ENCODE assay signal across 9 cellular contexts in genomic region chr4:76984127-76984526, GRCh38. TPM values are rescaled to one million over a fixed set of nuclear protein-coding genes. Genes with fewer than 3 reads are reported as not detected.
DNase-seq lines count a peak whose midpoint lies in the region; ATAC-seq and TF ChIP-seq lines count a peak whose summit lies in the region.
"Had no signal": no experiment of that assay in that cellular context is flagged by ENCODE, and none has a peak within 500 bp of the region (broad histone marks: within the 10 kb centered on the region; RNA-seq: fewer than 3 reads in every experiment).

No MANE protein-coding gene starts in this region.

- H3K4ac ChIP-seq in IMR-90 (ENCODE audit: low read depth, low read length) = peak overlapping the region; percentile 67; the same call in 1 of the 2 replicates

- WGBS in IMR-90 (ENCODE audit: extremely low coverage in 2 of 2, insufficient read length in 1 of 2), 2 experiments = no CpG with 5 or more reads among the region's 3 CpGs

- peaks cover 0 to 30% (median 19%) of the 10 kb centered on the region in 11 experiments; a peak in 18 of 22 replicates for H3K9me3 ChIP-seq in BLaER1 treated with 17β-estradiol and CSF1 and Interleukin-3, amounts not matched to agents 10 nM and 100 nM (replicated peaks in 1 of 11)
- H3K9me3 ChIP-seq in IMR-90 (ENCODE audit: control insufficient read depth, insufficient read depth, low read length) = no peaks in the 10 kb centered on the region

- H3K4me2 ChIP-seq in BLaER1 treated with 17β-estradiol and CSF1 and Interleukin-3, amounts not matched to agents 10 nM and 100 nM = peak overlapping the region; percentile 59 to 90 (median 65)
- H3K4me2 ChIP-seq in IMR-90 (ENCODE audit: low read depth, low read length) = peak overlapping the region; percentile 60

- TF ChIP-seq CTCF in IMR-90 (conservative IDR thresholded peaks at IDR 0.05; ENCODE audit: low read depth, low read length) (peak; percentile 50), nephron progenitor cell (IDR thresholded peaks at IDR 0.05) (no peak)

- peaks cover 33 to 83% (median 37%) of the 10 kb centered on the region in 10 experiments for H3K4me1 ChIP-seq in BLaER1 treated with 17β-estradiol and CSF1 and Interleukin-3, amounts not matched to agents 10 nM and 100 nM
- H3K4me1 ChIP-seq in IMR-90 (ENCODE audit: control insufficient read depth, insufficient read depth, low read length) = peaks cover 36% of the 10 kb centered on the region

- peak overlapping the region in 1 of 2 experiments; percentile 75; a peak in 2 of 4 replicates for H4K8ac ChIP-seq in IMR-90 (ENCODE audit: low read depth in 2 of 2, low read length in 2 of 2)

- no peaks in the 10 kb centered on the region for H3K9me3 Mint-ChIP-seq in central memory CD8-positive, alpha-beta T cell
- no peaks in the 10 kb centered on the region for H3K9me3 Mint-ChIP-seq in nephron progenitor cell
- H3K9me3 Mint-ChIP-seq: memory B cell had no signal

- H2AFZ ChIP-seq in IMR-90 (replicated peaks; ENCODE audit: low read length, poor library complexity) = no peak overlapping the region

- H2BK20ac ChIP-seq in IMR-90 (ENCODE audit: low read depth, low read length) = peak overlapping the region; percentile 43; the same call in 1 of the 2 replicates

- H3K27ac Mint-ChIP-seq in central memory CD8-positive, alpha-beta T cell (ENCODE audit: low read depth) = peak overlapping the region; percentile 23
- H3K27ac Mint-ChIP-seq in nephron progenitor cell = peak overlapping the region; percentile 88
- H3K27ac Mint-ChIP-seq: memory B cell had no signal

- BruUV-seq in IMR-90 (replicated peaks; lab: Mats Ljungman, UMichigan) = no TSS peak

- H3K79me1 ChIP-seq in IMR-90 (ENCODE audit: low read depth in 1 of 2, low read length in 2 of 2) = peaks cover 11 to 61% of the 10 kb centered on the region in 2 experiments

- ATAC-seq in GM19351 (IDR thresholded peaks at IDR 0.05; ENCODE audit: unreplicated experiment) = peak; percentile 69
- no peak for ATAC-seq in IMR-90 (ENCODE audit: low read depth)
- ATAC-seq in central memory CD8-positive, alpha-beta T cell (replicated peaks; ENCODE audit: extremely low read depth, poor library complexity, severe bottlenecking) = peak; percentile 57

- peak overlapping the region in 3 of 10 experiments; percentile 5 to 40 (median 12); a peak in 6 of 20 replicates for H3K4me3 ChIP-seq in BLaER1 treated with 17β-estradiol and CSF1 and Interleukin-3, amounts not matched to agents 10 nM and 100 nM
- H3K4me3 ChIP-seq in IMR-90 (ENCODE audit: insufficient read depth, low read depth, low read length) = no peak overlapping the region

- no peak overlapping the region for H2AK9ac ChIP-seq in IMR-90 (replicated peaks; ENCODE audit: low read depth, low read length, poor library complexity)

- H3K27ac ChIP-seq in BLaER1 treated with 17β-estradiol and CSF1 and Interleukin-3, amounts not matched to agents 10 nM and 100 nM = peak overlapping the region in 10 of 11 experiments; percentile 19 to 71 (median 37); a peak in 17 of 22 replicates
- H3K27ac ChIP-seq in IMR-90 (ENCODE audit: insufficient read depth, low read length) = peak overlapping the region; percentile 12

- no peak for TF ChIP-seq POLR2A in IMR-90 (IDR thresholded peaks at IDR 0.05; ENCODE audit: low read depth, low read length)

- H3K14ac ChIP-seq in IMR-90 (replicated peaks; ENCODE audit: low read depth, low read length) = 0 out of 2 replicates have a peak overlapping the region, but pooled peaks have one; percentile 31

- peak overlapping the region; percentile 26; the same call in 1 of the 2 replicates for H3K56ac ChIP-seq in IMR-90 (ENCODE audit: extremely low read depth, insufficient read depth, low read length)

- peaks cover 18% of the 10 kb centered on the region for H3K9me1 ChIP-seq in IMR-90 (ENCODE audit: insufficient read depth, low read length)

- H2BK5ac ChIP-seq in IMR-90 (ENCODE audit: low read depth, low read length, poor library complexity, severe bottlenecking) = peak overlapping the region; percentile 79

- H3K36me3 ChIP-seq in BLaER1 treated with 17β-estradiol and CSF1 and Interleukin-3, amounts not matched to agents 10 nM and 100 nM = peaks cover 0 to 63% (median 25%) of the 10 kb centered on the region in 11 experiments; a peak in 19 of 22 replicates
- H3K36me3 ChIP-seq in IMR-90 (ENCODE audit: control insufficient read depth, insufficient read depth, low read length) = peaks cover 3% of the 10 kb centered on the region

- POLR2A ChIA-PET in IMR-90 (lab: Charles Lee; ENCODE audit: unreplicated experiment) = no interaction called here

- TF ChIP-seq RAD21 in IMR-90 (IDR thresholded peaks at IDR 0.05; ENCODE audit: low read length) = peak; percentile 36

- peak overlapping the region; percentile 88; the same call in 1 of the 2 replicates for H2AK5ac ChIP-seq in IMR-90 (ENCODE audit: low read depth, low read length)

- peak overlapping the region; percentile 15; the same call in 1 of the 2 replicates for H2BK120ac ChIP-seq in IMR-90 (ENCODE audit: low read depth, low read length)

- no peaks in the 10 kb centered on the region for H3K27me3 Mint-ChIP-seq in central memory CD8-positive, alpha-beta T cell
- no peaks in the 10 kb centered on the region for H3K27me3 Mint-ChIP-seq in nephron progenitor cell (ENCODE audit: low read depth, poor library complexity)
- H3K27me3 Mint-ChIP-seq: memory B cell had no signal

- CTCF ChIA-PET in IMR-90 (lab: Yijun Ruan, JAX) = no interaction called here

- DNase-seq in IMR-90 (peak; percentile 69), nephron progenitor cell (no peak), NCI-H82 (lab: John Stamatoyannopoulos, UW) (no peak), posterior cingulate gyrus (no peak), GM03348 (ENCODE audit: low spot score) (no peak)
- no peak for DNase-seq in central memory CD8-positive, alpha-beta T cell (ENCODE audit: low spot score in 2 of 2)

- H3K9ac ChIP-seq in BLaER1 treated with 17β-estradiol and CSF1 and Interleukin-3, amounts not matched to agents 10 nM and 100 nM = peak overlapping the region in 3 of 11 experiments; percentile 17 to 51 (median 24); a peak in 2 of 22 replicates
- peak overlapping the region; percentile 24; the same call in 1 of the 2 replicates for H3K9ac ChIP-seq in IMR-90 (ENCODE audit: low read depth, low read length)

- dilution Hi-C loops in IMR-90 (cut with HindIII; ENCODE audit: low sequenced_read_pairs, unreplicated experiment) = no loop called here

- peak overlapping the region; percentile 81; the same call in 1 of the 2 replicates for H3K23ac ChIP-seq in IMR-90 (ENCODE audit: low read depth, low read length)

- H3K4me1 Mint-ChIP-seq in central memory CD8-positive, alpha-beta T cell = peaks cover 63% of the 10 kb centered on the region
- peaks cover 92% of the 10 kb centered on the region for H3K4me1 Mint-ChIP-seq in nephron progenitor cell

- H3K18ac ChIP-seq in IMR-90 (ENCODE audit: low read depth, low read length) = peak overlapping the region; percentile 87; the same call in 1 of the 2 replicates

- H3K36me3 Mint-ChIP-seq in central memory CD8-positive, alpha-beta T cell (ENCODE audit: insufficient read depth) = peaks cover 3% of the 10 kb centered on the region
- peaks cover 55% of the 10 kb centered on the region for H3K36me3 Mint-ChIP-seq in nephron progenitor cell (ENCODE audit: low read depth)

- intact Hi-C loops in IMR-90 (cut with micrococcal nuclease) = loop anchor here (1.0 kb wide), 1 partner anchor 473 kb away; no protein-coding TSS in a partner anchor
- intact Hi-C loops in posterior cingulate gyrus (cut with DNase I) = no loop called here

- H3K4me3 Mint-ChIP-seq in central memory CD8-positive, alpha-beta T cell = peak overlapping the region; percentile 28
- H3K4me3 Mint-ChIP-seq in nephron progenitor cell = no peak overlapping the region
- H3K4me3 Mint-ChIP-seq: memory B cell had no signal

- peak overlapping the region; percentile 22; the same call in 1 of the 3 replicates for H2BK15ac ChIP-seq in IMR-90 (ENCODE audit: low read depth, low read length)

- H4K5ac ChIP-seq in IMR-90 (ENCODE audit: low read depth, low read length) = peak overlapping the region; percentile 88

- in situ Hi-C loops in IMR-90 (cut with MboI; ENCODE audit: low sequenced_read_pairs) = no loop called here

- H4K91ac ChIP-seq in IMR-90 (ENCODE audit: insufficient read depth, low read depth, low read length) = peak overlapping the region; percentile 86

- peaks cover 0 to 19% (median 0%) of the 10 kb centered on the region in 11 experiments; a peak in 3 of 22 replicates for H4K20me1 ChIP-seq in BLaER1 treated with 17β-estradiol and CSF1 and Interleukin-3, amounts not matched to agents 10 nM and 100 nM
- peaks cover 70% of the 10 kb centered on the region for H4K20me1 ChIP-seq in IMR-90 (ENCODE audit: insufficient read depth, low read length)

- H3K27me3 ChIP-seq in BLaER1 treated with 17β-estradiol and CSF1 and Interleukin-3, amounts not matched to agents 10 nM and 100 nM = no peaks in the 10 kb centered on the region
- H3K27me3 ChIP-seq in IMR-90 (ENCODE audit: control insufficient read depth, insufficient read depth, low read length) = no peaks in the 10 kb centered on the region

TF ChIP-seq in IMR-90, 13 proteins besides CTCF, POLR2A, EP300 and RAD21 (continues in another document):
- TF ChIP-seq CHD1 (IDR thresholded peaks at IDR 0.05; ENCODE audit: low read depth, low read length) (no peak), NFE2L2 (IDR thresholded peaks at IDR 0.05; ENCODE audit: low read depth, low read length) (no peak), RFX5 (IDR thresholded peaks at IDR 0.05; ENCODE audit: low read depth, low read length) (no peak), SMC3 (IDR thresholded peaks at IDR 0.05; ENCODE audit: low read depth, low read length) (peak; percentile 26; the same call in 1 of the 2 replicates), RCOR1 (IDR thresholded peaks at IDR 0.05; ENCODE audit: insufficient replicate concordance, low read length) (no peak)
- TF ChIP-seq, protein P1, sequence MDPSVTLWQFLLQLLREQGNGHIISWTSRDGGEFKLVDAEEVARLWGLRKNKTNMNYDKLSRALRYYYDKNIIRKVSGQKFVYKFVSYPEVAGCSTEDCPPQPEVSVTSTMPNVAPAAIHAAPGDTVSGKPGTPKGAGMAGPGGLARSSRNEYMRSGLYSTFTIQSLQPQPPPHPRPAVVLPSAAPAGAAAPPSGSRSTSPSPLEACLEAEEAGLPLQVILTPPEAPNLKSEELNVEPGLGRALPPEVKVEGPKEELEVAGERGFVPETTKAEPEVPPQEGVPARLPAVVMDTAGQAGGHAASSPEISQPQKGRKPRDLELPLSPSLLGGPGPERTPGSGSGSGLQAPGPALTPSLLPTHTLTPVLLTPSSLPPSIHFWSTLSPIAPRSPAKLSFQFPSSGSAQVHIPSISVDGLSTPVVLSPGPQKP (IDR thresholded peaks at IDR 0.05; ENCODE audit: borderline replicate concordance, low read depth, low read length) = no peak

RNA-seq across cellular contexts. Expression of gene SEPTIN11, which starts 34.6 kb away (rescaled TPM):
- total RNA-seq in IMR-90 (2012; rRNA removed) = 573 and 632 TPM in 2 replicates
- 258 and 267 TPM in 2 replicates for polyA plus RNA-seq in IMR-90 (2012; rRNA removed)
- polyA plus RNA-seq in IMR-90 (2012; cell fraction: cytosol; rRNA removed) = 75.9 and 85.0 TPM in 2 replicates
- polyA plus RNA-seq in IMR-90 (2012; cell fraction: nucleus; rRNA removed; ENCODE audit: low replicate concordance) = 36.2 and 197 TPM in 2 replicates
